Comparison of ENCODE assay signal across 22 cellular contexts in genomic region chr1:5728956-5729355, GRCh38.
"Had no signal": no experiment of that assay in that cellular context is flagged by ENCODE, and none has a peak within 500 bp of the region (broad histone marks: within the 10 kb centered on the region; RNA-seq: fewer than 3 reads in every experiment).

No MANE protein-coding gene starts in this region.

- DNase-seq: activated B cell treated with CpG ODN at 0.5 μM for 24 hours; activated CD4-positive, alpha-beta T cell treated with anti-CD3 and anti-CD28 coated beads for 1 hour; activated CD4-positive, alpha-beta T cell treated with anti-CD3 and anti-CD28 coated beads, Interleukin-2, amount 10 ng/mL, durations not matched to agents 24 days and 14 days; activated CD4-positive, alpha-beta T cell treated with anti-CD3 and anti-CD28 coated beads, Interleukin-2, amount 50 U/mL, for 48 hours; activated CD8-positive, alpha-beta memory T cell treated with anti-CD3 and anti-CD28 coated beads, Interleukin-2, amount 10 ng/mL, durations not matched to agents 7 days and 5 days; activated gamma-delta T cell treated with Interleukin-2 at 50 U/mL for 16 hours; activated naive CD4-positive, alpha-beta T cell treated with anti-CD3 and anti-CD28 coated beads, Interleukin-2, amount 10 ng/mL, durations not matched to agents 7 days and 5 days; activated naive CD8-positive, alpha-beta T cell treated with anti-CD3 and anti-CD28 coated beads for 36 hours; activated T-cell treated with anti-CD3 and anti-CD28 coated beads, Interleukin-2, amount 50 U/mL, for 4 hours; anterior cingulate cortex; Kasumi-1; KBM-7; NCI-H1105 treated with DMSO at 0.1 percent for 48 hours; NCI-H1436 treated with DMSO at 0.1 percent for 48 hours; NCI-H1930; NCI-H345; NCI-H510A; NCI-H526 treated with DMSO at 0.1 percent for 48 hours; NCI-H82; SIG-M5; T-helper 17 cell; T-helper 9 cell had no signal

- H3K4me3 Mint-ChIP-seq: activated B cell treated with CpG ODN at 0.5 μM for 24 hours; activated CD4-positive, alpha-beta T cell treated with anti-CD3 and anti-CD28 coated beads, Interleukin-2, amount 10 ng/mL, durations not matched to agents 24 days and 14 days; activated CD8-positive, alpha-beta memory T cell treated with anti-CD3 and anti-CD28 coated beads, Interleukin-2, amount 10 ng/mL, durations not matched to agents 7 days and 5 days; activated naive CD4-positive, alpha-beta T cell treated with anti-CD3 and anti-CD28 coated beads, Interleukin-2, amount 10 ng/mL, durations not matched to agents 7 days and 5 days; activated naive CD8-positive, alpha-beta T cell treated with anti-CD3 and anti-CD28 coated beads for 36 hours; activated T-cell treated with anti-CD3 and anti-CD28 coated beads, Interleukin-2, amount 50 U/mL, for 4 hours; T-helper 17 cell had no signal

- H3K27ac Mint-ChIP-seq: activated B cell treated with CpG ODN at 0.5 μM for 24 hours; activated CD4-positive, alpha-beta T cell treated with anti-CD3 and anti-CD28 coated beads, Interleukin-2, amount 10 ng/mL, durations not matched to agents 24 days and 14 days; activated CD8-positive, alpha-beta memory T cell treated with anti-CD3 and anti-CD28 coated beads, Interleukin-2, amount 10 ng/mL, durations not matched to agents 7 days and 5 days; activated naive CD4-positive, alpha-beta T cell treated with anti-CD3 and anti-CD28 coated beads, Interleukin-2, amount 10 ng/mL, durations not matched to agents 7 days and 5 days; activated naive CD8-positive, alpha-beta T cell treated with anti-CD3 and anti-CD28 coated beads for 36 hours; T-helper 17 cell had no signal

- H3K4me1 Mint-ChIP-seq: activated B cell treated with CpG ODN at 0.5 μM for 24 hours; activated CD4-positive, alpha-beta T cell treated with anti-CD3 and anti-CD28 coated beads, Interleukin-2, amount 10 ng/mL, durations not matched to agents 24 days and 14 days; activated CD8-positive, alpha-beta memory T cell treated with anti-CD3 and anti-CD28 coated beads, Interleukin-2, amount 10 ng/mL, durations not matched to agents 7 days and 5 days; activated naive CD4-positive, alpha-beta T cell treated with anti-CD3 and anti-CD28 coated beads, Interleukin-2, amount 10 ng/mL, durations not matched to agents 7 days and 5 days; activated naive CD8-positive, alpha-beta T cell treated with anti-CD3 and anti-CD28 coated beads for 36 hours had no signal

- H3K9me3 Mint-ChIP-seq: activated B cell treated with CpG ODN at 0.5 μM for 24 hours; activated CD4-positive, alpha-beta T cell treated with anti-CD3 and anti-CD28 coated beads, Interleukin-2, amount 10 ng/mL, durations not matched to agents 24 days and 14 days; activated naive CD4-positive, alpha-beta T cell treated with anti-CD3 and anti-CD28 coated beads, Interleukin-2, amount 10 ng/mL, durations not matched to agents 7 days and 5 days; activated naive CD8-positive, alpha-beta T cell treated with anti-CD3 and anti-CD28 coated beads for 36 hours; activated T-cell treated with anti-CD3 and anti-CD28 coated beads, Interleukin-2, amount 50 U/mL, for 4 hours had no signal

- H3K27me3 Mint-ChIP-seq: activated CD4-positive, alpha-beta T cell treated with anti-CD3 and anti-CD28 coated beads, Interleukin-2, amount 10 ng/mL, durations not matched to agents 24 days and 14 days had no signal

- H3K36me3 Mint-ChIP-seq: activated CD8-positive, alpha-beta memory T cell treated with anti-CD3 and anti-CD28 coated beads, Interleukin-2, amount 10 ng/mL, durations not matched to agents 7 days and 5 days; activated naive CD4-positive, alpha-beta T cell treated with anti-CD3 and anti-CD28 coated beads, Interleukin-2, amount 10 ng/mL, durations not matched to agents 7 days and 5 days; activated naive CD8-positive, alpha-beta T cell treated with anti-CD3 and anti-CD28 coated beads for 36 hours had no signal

- ATAC-seq: activated CD8-positive, alpha-beta memory T cell treated with anti-CD3 and anti-CD28 coated beads, Interleukin-2, amount 10 ng/mL, durations not matched to agents 7 days and 5 days; activated T-cell treated with anti-CD3 and anti-CD28 coated beads, Interleukin-2, amount 50 U/mL, for 4 hours; T-helper 17 cell had no signal
